ENCODE assay signal across 27 cellular contexts in genomic region chr13:30410705-30411125, GRCh38. TPM values are rescaled to one million over a fixed set of nuclear protein-coding genes. Genes with fewer than 3 reads are reported as not detected.
DNase-seq lines count a peak whose midpoint lies in the region; ATAC-seq and TF ChIP-seq lines count a peak whose summit lies in the region.
"Had no signal": no experiment of that assay in that cellular context is flagged by ENCODE, and none has a peak within 500 bp of the region (broad histone marks: within the 10 kb centered on the region; RNA-seq: fewer than 3 reads in every experiment).

No MANE protein-coding gene starts in this region.

- H3K4me3 ChIP-seq in tibial artery: no peak overlapping the region
- H3K4me3 ChIP-seq: cardiac muscle cell had no signal

- POLR2A ChIA-PET in activated B cell treated with CpG ODN at 0.5 μM for 24 hours (lab: Charles Lee): interaction anchor here (0.6 to 3.8 kb wide), 3 partner anchors 11 to 247 kb away, joined by 3 to 22 read pairs (median 3); partner anchors contain the start of gene UBE2L5

- H3K4me1 Mint-ChIP-seq in activated B cell treated with CpG ODN at 0.5 μM for 24 hours: peaks cover 73% of the 10 kb centered on the region
- peaks cover 47% of the 10 kb centered on the region for H3K4me1 Mint-ChIP-seq in memory B cell

- H3K9me3 ChIP-seq in tibial artery: no peaks in the 10 kb centered on the region
- H3K9me3 ChIP-seq: SK-N-SH had no signal

- no peak for TF ChIP-seq CTCF in activated B cell treated with CpG ODN at 0.5 μM for 24 hours (IDR thresholded peaks at IDR 0.05)
- TF ChIP-seq CTCF in tibial artery (IDR thresholded peaks at IDR 0.05): no peak

- no peaks in the 10 kb centered on the region for H3K27me3 ChIP-seq in tibial artery
- H3K27me3 ChIP-seq: cardiac muscle cell had no signal

- DNase-seq in EL: peak; percentile 30
- no peak for DNase-seq in activated B cell treated with CpG ODN at 0.5 μM for 24 hours
- no peak for DNase-seq in memory B cell (ENCODE audit: low spot score in 2 of 2)
- DNase-seq in tibial artery: no peak
- no peak for DNase-seq in RKO (ENCODE audit: low spot score)
- DNase-seq: activated CD4-positive, alpha-beta T cell treated with anti-CD3 and anti-CD28 coated beads for 36 hours; activated CD8-positive, alpha-beta memory T cell treated with anti-CD3 and anti-CD28 coated beads for 24 hours; activated naive CD4-positive, alpha-beta T cell; activated T-cell treated with anti-CD3 and anti-CD28 coated beads, Interleukin-2, amount 50 U/mL, for 1 hour; amniotic stem cell; kidney glomerular epithelial cell; MV-4-11; NCI-H1694 treated with DMSO at 0.1 percent for 48 hours; NCI-H2171; NCI-H526 treated with DMSO at 0.1 percent for 48 hours; SK-N-SH; stimulated activated CD4-positive, alpha-beta T cell treated with anti-CD3 and anti-CD28 coated beads, Interleukin-2, amount 100 ng/mL, for 48 hours; stimulated activated naive B cell treated with anti-CD40 and anti-IgM and Interleukin-4, amounts not matched to agents 10 μg/mL and 1 μg/mL and 100 μg/mL, for 72 hours; T-helper 2 cell had no signal

- H3K27me3 Mint-ChIP-seq in activated B cell treated with CpG ODN at 0.5 μM for 24 hours (no peaks in the 10 kb centered on the region), memory B cell (no peaks in the 10 kb centered on the region)
- H3K27me3 Mint-ChIP-seq: activated CD4-positive, alpha-beta T cell treated with anti-CD3 and anti-CD28 coated beads for 36 hours; stimulated activated naive B cell treated with anti-CD40 and anti-IgM and Interleukin-4, amounts not matched to agents 10 μg/mL and 1 μg/mL and 100 μg/mL, for 72 hours had no signal

- H3K9me3 Mint-ChIP-seq in activated B cell treated with CpG ODN at 0.5 μM for 24 hours (no peaks in the 10 kb centered on the region), memory B cell (no peaks in the 10 kb centered on the region)
- H3K9me3 Mint-ChIP-seq: stimulated activated naive B cell treated with anti-CD40 and anti-IgM and Interleukin-4, amounts not matched to agents 10 μg/mL and 1 μg/mL and 100 μg/mL, for 72 hours had no signal

- intact Hi-C loops in activated B cell treated with CpG ODN at 0.5 μM for 24 hours (cut with micrococcal nuclease): no loop called here
- intact Hi-C loops in tibial artery (cut with DNase I; ENCODE audit: low total_unique reads): no loop called here

- no peaks in the 10 kb centered on the region for H3K36me3 ChIP-seq in tibial artery
- H3K36me3 ChIP-seq: cardiac muscle cell had no signal

- peaks cover 0 to 33% (median 16%) of the 10 kb centered on the region in 4 donors for H3K4me1 ChIP-seq in tibial artery

- H3K27ac ChIP-seq in tibial artery: peak overlapping the region; percentile 79 to 95
- H3K27ac ChIP-seq: cardiac muscle cell, KMS-11, RWPE1 had no signal

- ATAC-seq in activated B cell treated with CpG ODN at 0.5 μM for 24 hours (ENCODE audit: low read depth) (no peak), memory B cell (ENCODE audit: low read depth) (no peak), HG03432 (IDR thresholded peaks at IDR 0.05; ENCODE audit: unreplicated experiment) (no peak), GM21526 (IDR thresholded peaks at IDR 0.05; ENCODE audit: low FRiP score, unreplicated experiment) (no peak), esophagus mucosa (no peak)
- ATAC-seq: activated CD4-positive, alpha-beta T cell treated with anti-CD3 and anti-CD28 coated beads for 36 hours; stimulated activated naive B cell treated with anti-CD40 and anti-IgM and Interleukin-4, amounts not matched to agents 10 μg/mL and 1 μg/mL and 100 μg/mL, for 72 hours had no signal

- H3K4me3 Mint-ChIP-seq in activated B cell treated with CpG ODN at 0.5 μM for 24 hours (no peak overlapping the region), memory B cell (no peak overlapping the region)
- H3K4me3 Mint-ChIP-seq: activated CD4-positive, alpha-beta T cell treated with anti-CD3 and anti-CD28 coated beads for 36 hours; stimulated activated naive B cell treated with anti-CD40 and anti-IgM and Interleukin-4, amounts not matched to agents 10 μg/mL and 1 μg/mL and 100 μg/mL, for 72 hours had no signal

- H3K27ac Mint-ChIP-seq in activated B cell treated with CpG ODN at 0.5 μM for 24 hours (peak overlapping the region; percentile 46), memory B cell (peak overlapping the region; percentile 11)
- H3K27ac Mint-ChIP-seq: activated CD4-positive, alpha-beta T cell treated with anti-CD3 and anti-CD28 coated beads for 36 hours; stimulated activated naive B cell treated with anti-CD40 and anti-IgM and Interleukin-4, amounts not matched to agents 10 μg/mL and 1 μg/mL and 100 μg/mL, for 72 hours had no signal

- CTCF ChIA-PET in activated B cell treated with CpG ODN at 0.5 μM for 24 hours (lab: Charles Lee): no interaction called here

- no peaks in the 10 kb centered on the region for H3K36me3 Mint-ChIP-seq in activated B cell treated with CpG ODN at 0.5 μM for 24 hours (ENCODE audit: low read depth)
- H3K36me3 Mint-ChIP-seq in memory B cell: no peaks in the 10 kb centered on the region
- H3K36me3 Mint-ChIP-seq: stimulated activated naive B cell treated with anti-CD40 and anti-IgM and Interleukin-4, amounts not matched to agents 10 μg/mL and 1 μg/mL and 100 μg/mL, for 72 hours had no signal

RNA-seq across cellular contexts. Expression of gene UBE2L5, which starts 11.6 kb away (rescaled TPM):
- total RNA-seq in activated B cell treated with CpG ODN at 0.5 μM for 24 hours (0.24 and 0.42 TPM in 2 replicates), esophagus mucosa (not detected)
- total RNA-seq: H4, renal cortical epithelial cell had no signal

RNA-seq across cellular contexts. Expression of gene HMGB1, which starts 55.0 kb away (rescaled TPM):
- 338 and 354 TPM in 2 replicates for total RNA-seq in activated B cell treated with CpG ODN at 0.5 μM for 24 hours
- total RNA-seq in esophagus mucosa: 271 TPM
